In the genomic region with DNA sequence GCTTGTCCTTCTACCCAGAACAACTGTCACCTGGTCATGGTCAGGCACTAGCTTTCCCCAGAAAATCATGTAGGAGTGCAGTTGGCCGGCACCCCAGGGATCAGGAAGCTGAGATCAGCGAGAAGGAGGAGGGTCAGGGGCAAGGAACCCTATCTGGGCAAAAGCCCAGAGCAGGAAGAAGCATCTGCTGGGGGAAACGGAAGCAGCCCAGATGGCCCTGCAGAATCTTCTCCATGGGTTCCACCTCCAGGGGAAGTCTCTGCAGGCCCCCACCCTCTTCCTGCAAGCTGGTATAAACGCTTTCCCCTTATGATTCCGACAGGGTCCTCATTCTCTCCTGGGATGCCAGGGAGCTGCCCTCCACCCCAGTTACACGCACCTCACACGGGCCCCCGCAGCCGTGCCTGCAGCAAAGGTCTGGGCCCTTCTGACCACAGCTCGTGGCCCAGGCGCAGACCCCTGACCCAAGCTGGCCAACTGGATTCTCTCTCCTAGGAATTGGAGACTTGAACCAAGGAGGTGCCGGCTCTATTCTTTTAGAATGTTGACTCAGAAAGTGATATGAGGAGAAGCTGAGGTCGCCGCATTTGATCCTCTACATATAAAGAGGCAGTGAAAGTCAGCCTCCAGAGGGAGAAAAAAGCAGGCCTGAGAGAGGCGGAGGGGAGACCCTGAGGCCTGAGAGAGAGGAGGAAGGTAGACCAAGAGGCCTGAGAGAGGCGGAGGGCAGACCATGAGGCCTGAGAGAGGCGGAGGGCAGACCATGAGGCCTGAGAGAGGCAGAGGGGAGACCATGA, we compare ENCODE assay signal across 10 cellular contexts.
DNase-seq lines count a peak whose midpoint lies in the region; ATAC-seq and TF ChIP-seq lines count a peak whose summit lies in the region.
"Had no signal": no experiment of that assay in that cellular context is flagged by ENCODE, and none has a peak within 500 bp of the region (broad histone marks: within the 10 kb centered on the region; RNA-seq: fewer than 3 reads in every experiment).

No MANE protein-coding gene starts in this region.

- no peaks in the 10 kb centered on the region for H3K9me3 Mint-ChIP-seq in neural progenitor cell

- H3K36me3 ChIP-seq in MG63 (no peaks in the 10 kb centered on the region), neural progenitor cell (no peaks in the 10 kb centered on the region)

- TF ChIP-seq CTCF in neural progenitor cell (IDR thresholded peaks at IDR 0.05): no peak

- no peak overlapping the region for H3K9ac ChIP-seq in neural progenitor cell

- no peak overlapping the region for H3K4me3 Mint-ChIP-seq in neural progenitor cell

- H3K9me3 ChIP-seq in MG63 (no peaks in the 10 kb centered on the region), neural progenitor cell (ENCODE audit: low read depth) (no peaks in the 10 kb centered on the region)
- H3K9me3 ChIP-seq: testis had no signal

- H3K4me1 ChIP-seq in neural progenitor cell: peaks cover 6% of the 10 kb centered on the region

- peak; percentile 67 for DNase-seq in Ammon's horn (ENCODE audit: low spot score)
- DNase-seq in MG63: peak; percentile 81
- peak; percentile 58 for DNase-seq in globus pallidus (ENCODE audit: low spot score)
- DNase-seq in neural progenitor cell (ENCODE audit: low spot score): no peak
- no peak for DNase-seq in NCI-H1417 (lab: John Stamatoyannopoulos, UW)
- no peak for DNase-seq in stimulated activated naive CD8-positive, alpha-beta T cell treated with anti-CD3 and anti-CD28 coated beads, Interleukin-15, Interleukin-2, amounts not matched to agents 100 U/mL and 50 U/mL, for 24 hours
- no peak for DNase-seq in NCI-H2171 treated with DMSO at 0.1 percent for 48 hours (lab: John Stamatoyannopoulos, UW)
- DNase-seq: testis had no signal

- no peaks in the 10 kb centered on the region for H3K36me3 Mint-ChIP-seq in neural progenitor cell

- H3K4me1 Mint-ChIP-seq in neural progenitor cell: peaks cover 28% of the 10 kb centered on the region

- no peak overlapping the region for H3K4me2 ChIP-seq in neural progenitor cell

- H3K27me3 Mint-ChIP-seq in neural progenitor cell (ENCODE audit: insufficient read depth, low read depth): peaks cover 5% of the 10 kb centered on the region

- peak overlapping the region; percentile 94 for H3K27ac Mint-ChIP-seq in neural progenitor cell

- H3K79me2 ChIP-seq in neural progenitor cell (ENCODE audit: low read depth): no peaks in the 10 kb centered on the region

- ATAC-seq in stimulated activated naive CD8-positive, alpha-beta T cell treated with anti-CD3 and anti-CD28 coated beads, Interleukin-15, Interleukin-2, amounts not matched to agents 100 U/mL and 50 U/mL, for 24 hours: no peak
- no peak for ATAC-seq in GM18870 (IDR thresholded peaks at IDR 0.05; ENCODE audit: unreplicated experiment)

- no peak overlapping the region for H2AFZ ChIP-seq in neural progenitor cell (replicated peaks)

- no peaks in the 10 kb centered on the region for H3K27me3 ChIP-seq in MG63
- H3K27me3 ChIP-seq in neural progenitor cell: no peaks in the 10 kb centered on the region
- H3K27me3 ChIP-seq: testis had no signal

- no peak overlapping the region for H3K4me3 ChIP-seq in MG63
- no peak overlapping the region for H3K4me3 ChIP-seq in neural progenitor cell
- H3K4me3 ChIP-seq: testis had no signal

- no peak overlapping the region for H3K27ac ChIP-seq in neural progenitor cell
- H3K27ac ChIP-seq: epithelial cell of prostate had no signal

- no peaks in the 10 kb centered on the region for H3F3A ChIP-seq in neural progenitor cell (ENCODE audit: low read depth)

- H4K20me1 ChIP-seq in neural progenitor cell (ENCODE audit: low read depth): no peaks in the 10 kb centered on the region

Comparison
In these comparisons a context has a peak if more than half of its experiments do, and no peak if none do; other contexts are left out.
1. DNase-seq: peak in Ammon's horn (single experiment), MG63 (single experiment) and globus pallidus (single experiment); none in neural progenitor cell (single experiment), NCI-H1417 (0 of 3), stimulated activated naive CD8-positive, alpha-beta T cell treated with anti-CD3 and anti-CD28 coated beads, Interleukin-15, Interleukin-2, amounts not matched to agents 100 U/mL and 50 U/mL, for 24 hours (single experiment) and NCI-H2171 treated with DMSO at 0.1 percent for 48 hours (single experiment).